In the genomic region with DNA sequence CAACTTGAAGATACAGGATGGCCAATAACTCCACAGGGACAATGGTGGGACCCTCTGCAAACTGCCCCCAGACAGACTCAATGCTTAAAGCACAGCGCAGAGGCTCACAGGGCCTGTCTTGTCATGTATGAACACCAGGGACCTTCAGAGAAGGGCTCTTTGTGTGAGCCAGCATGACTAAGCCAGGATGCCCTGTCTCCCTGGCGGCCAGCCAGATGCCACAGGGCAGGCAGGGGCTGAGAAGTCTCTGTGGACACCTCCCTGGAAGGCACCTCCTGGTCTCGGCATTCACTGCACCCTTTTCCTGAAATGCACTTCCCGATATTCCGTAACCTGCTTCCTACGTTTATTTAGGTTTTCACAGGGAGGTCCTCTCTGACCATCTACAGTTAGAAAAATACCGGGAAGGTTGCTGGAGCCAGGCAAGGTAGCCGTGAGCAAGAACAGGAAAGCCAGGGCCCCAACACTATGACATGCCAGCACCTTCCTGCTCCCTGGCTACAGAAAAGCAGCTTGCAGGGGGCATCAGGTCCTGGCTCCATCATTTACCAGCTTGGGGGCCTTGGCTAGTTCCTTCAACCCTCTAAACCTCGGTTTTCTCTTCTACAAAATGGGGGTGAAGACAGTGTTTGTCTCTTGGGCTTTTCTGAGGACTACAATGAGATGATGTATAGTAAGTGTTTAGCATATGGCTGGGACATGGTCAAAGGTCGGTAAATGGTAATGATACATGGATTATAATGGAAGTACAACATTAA, we compare ENCODE assay signal across 9 cellular contexts.
DNase-seq lines count a peak whose midpoint lies in the region; ATAC-seq and TF ChIP-seq lines count a peak whose summit lies in the region.
"Had no signal": no experiment of that assay in that cellular context is flagged by ENCODE, and none has a peak within 500 bp of the region (broad histone marks: within the 10 kb centered on the region; RNA-seq: fewer than 3 reads in every experiment).

No MANE protein-coding gene starts in this region.

- H3K4me1 ChIP-seq in mucosa of descending colon (ENCODE audit: low read depth) = no peaks in the 10 kb centered on the region

- DNase-seq in DMS153 (lab: John Stamatoyannopoulos, UW) (peak; percentile 79), M059J (ENCODE audit: low read depth) (peak; percentile 94), astrocyte of the spinal cord (ENCODE audit: low read depth, low spot score) (peak; percentile 36), mucosa of descending colon (no peak), GF-D8 (lab: John Stamatoyannopoulos, UW) (no peak), D341Med (ENCODE audit: low spot score) (no peak)
- no peak for DNase-seq in stimulated activated naive CD4-positive, alpha-beta T cell treated with Interleukin-2 at 50 U/mL for 16 hours (lab: John Stamatoyannopoulos, UW)

- intact Hi-C loops in mucosa of descending colon (cut with DNase I, micrococcal nuclease) = no loop called here

- peak; percentile 49 for ATAC-seq in mucosa of descending colon
- ATAC-seq in HG03108 (IDR thresholded peaks at IDR 0.05; ENCODE audit: unreplicated experiment) = no peak

- no peak overlapping the region for H3K4me3 ChIP-seq in astrocyte of the spinal cord (ENCODE audit: low read depth, low read length)
- no peak overlapping the region for H3K4me3 ChIP-seq in mucosa of descending colon

- H3K9me3 ChIP-seq in mucosa of descending colon = no peaks in the 10 kb centered on the region
- H3K9me3 ChIP-seq: neutrophil had no signal

- no peaks in the 10 kb centered on the region for H3K36me3 ChIP-seq in mucosa of descending colon (ENCODE audit: low read depth)
- H3K36me3 ChIP-seq: neutrophil had no signal

- TF ChIP-seq CTCF in astrocyte of the spinal cord (IDR thresholded peaks at IDR 0.05; ENCODE audit: low read depth, low read length) = no peak
- no peak for TF ChIP-seq CTCF in mucosa of descending colon (IDR thresholded peaks at IDR 0.05)

- in situ Hi-C loops in astrocyte of the spinal cord (cut with HindIII; ENCODE audit: low sequenced_read_pairs) = no loop called here

Comparison
In these comparisons a context has a peak if more than half of its experiments do, and no peak if none do; other contexts are left out.
1. DNase-seq: peak in DMS153 (single experiment), M059J (single experiment) and astrocyte of the spinal cord (single experiment); none in mucosa of descending colon (0 of 3), GF-D8 (single experiment), D341Med (single experiment) and stimulated activated naive CD4-positive, alpha-beta T cell treated with Interleukin-2 at 50 U/mL for 16 hours (single experiment).